2 cellular contexts compared by ENCODE assay signal in genomic region chr4:40629401-40630334, GRCh38.
TF ChIP-seq lines count a peak whose summit lies in the region.

RBM47 (minus strand) TSS chr4:40629864; CDS start chr4:40438893, 190,971 bp downstream.

TF ChIP-seq in GM23338, 12 proteins besides CTCF, POLR2A, EP300 and RAD21 (continued from another document):
- no peak for TF ChIP-seq ZNF462 (CRISPR knock-in tag; IDR thresholded peaks at IDR 0.05)
- peak; percentile 50; the same call in 1 of the 2 replicates for TF ChIP-seq NANOG (IDR thresholded peaks at IDR 0.05; ENCODE audit: borderline replicate concordance)
- TF ChIP-seq POLR2AphosphoS5 (IDR thresholded peaks at IDR 0.05; ENCODE audit: low read depth), result peak; percentile 66

TF ChIP-seq in WTC11, 78 proteins besides CTCF, POLR2A, EP300 and RAD21 (continued from another document):
- TF ChIP-seq PRDM15 (CRISPR knock-in tag; IDR thresholded peaks at IDR 0.05), result peak; percentile 41; the same call in 1 of the 2 replicates
- TF ChIP-seq ZNF138 (CRISPR knock-in tag; conservative IDR thresholded peaks at IDR 0.05), result no peak
- peak; percentile 68 for TF ChIP-seq FOXP4 (CRISPR knock-in tag; IDR thresholded peaks at IDR 0.05)
- TF ChIP-seq ZBTB43 (CRISPR knock-in tag; IDR thresholded peaks at IDR 0.05), result 0 out of 2 replicates have a peak, but pooled peaks have one; percentile 29
- peak; percentile 70; the same call in 1 of the 2 replicates for TF ChIP-seq AFF4 (CRISPR knock-in tag; IDR thresholded peaks at IDR 0.05; ENCODE audit: borderline replicate concordance)
- no peak for TF ChIP-seq ZNF423 (CRISPR knock-in tag; IDR thresholded peaks at IDR 0.05)
- TF ChIP-seq JUN (CRISPR knock-in tag; IDR thresholded peaks at IDR 0.05), result no peak
- peak; percentile 41; the same call in 1 of the 2 replicates for TF ChIP-seq CREM (CRISPR knock-in tag; IDR thresholded peaks at IDR 0.05)
- 0 out of 2 replicates have a peak, but pooled peaks have one; percentile 39 for TF ChIP-seq HMGXB4 (CRISPR knock-in tag; IDR thresholded peaks at IDR 0.05)
- 0 out of 2 replicates have a peak, but pooled peaks have one; percentile 61 for TF ChIP-seq KAT7 (CRISPR knock-in tag; IDR thresholded peaks at IDR 0.05; ENCODE audit: borderline replicate concordance)
- peak; percentile 51; the same call in 1 of the 2 replicates for TF ChIP-seq FOXK1 (CRISPR knock-in tag; IDR thresholded peaks at IDR 0.05)
- TF ChIP-seq USF2 (CRISPR knock-in tag; IDR thresholded peaks at IDR 0.05), result peak; percentile 31; the same call in 1 of the 2 replicates
- TF ChIP-seq MAX (CRISPR knock-in tag; IDR thresholded peaks at IDR 0.05), result peak; percentile 4; the same call in 1 of the 2 replicates
